ENCODE assay signal across 8 cellular contexts in genomic region chr4:169619518-169619957, GRCh38. TPM values are rescaled to one million over a fixed set of nuclear protein-coding genes. Genes with fewer than 3 reads are reported as not detected.
DNase-seq lines count a peak whose midpoint lies in the region; ATAC-seq, FAIRE-seq and TF ChIP-seq lines count a peak whose summit lies in the region.

No MANE protein-coding gene starts in this region.

- peak overlapping the region; percentile 99 for H3K27ac Mint-ChIP-seq in activated naive CD4-positive, alpha-beta T cell treated with anti-CD3 and anti-CD28 coated beads, Interleukin-2, amount 10 ng/mL, durations not matched to agents 7 days and 5 days
- peak overlapping the region; percentile 87 for H3K27ac Mint-ChIP-seq in glutamatergic neuron (ENCODE audit: unreplicated experiment)

- peak; percentile 21 for DNase-seq in Daoy (ENCODE audit: low read depth)
- peak; percentile 39 for DNase-seq in HTR-8/SVneo (ENCODE audit: insufficient read length, low spot score)
- peak; percentile 61 for DNase-seq in activated naive CD4-positive, alpha-beta T cell treated with anti-CD3 and anti-CD28 coated beads, Interleukin-2, amount 10 ng/mL, durations not matched to agents 7 days and 5 days
- no peak for DNase-seq in glutamatergic neuron
- DNase-seq in omental fat pad (ENCODE audit: low spot score), result no peak
- DNase-seq in T1000 (lab: John Stamatoyannopoulos, UW), result no peak

- ATAC-seq in GM21515 (IDR thresholded peaks at IDR 0.05; ENCODE audit: unreplicated experiment) (peak; percentile 46), omental fat pad (ENCODE audit: low FRiP score) (peak; percentile 37)

- TF ChIP-seq CTCF in glutamatergic neuron (IDR thresholded peaks at IDR 0.05; ENCODE audit: partially characterized antibody, unreplicated experiment) (peak; percentile 64), omental fat pad (IDR thresholded peaks at IDR 0.05) (no peak)

- peak overlapping the region; percentile 99 for H3K4me3 Mint-ChIP-seq in activated naive CD4-positive, alpha-beta T cell treated with anti-CD3 and anti-CD28 coated beads, Interleukin-2, amount 10 ng/mL, durations not matched to agents 7 days and 5 days
- peak overlapping the region; percentile 95 for H3K4me3 Mint-ChIP-seq in glutamatergic neuron (ENCODE audit: unreplicated experiment)

- H3K4me1 Mint-ChIP-seq in activated naive CD4-positive, alpha-beta T cell treated with anti-CD3 and anti-CD28 coated beads, Interleukin-2, amount 10 ng/mL, durations not matched to agents 7 days and 5 days, result peaks cover 57% of the 10 kb centered on the region
- H3K4me1 Mint-ChIP-seq in glutamatergic neuron (ENCODE audit: low read depth, unreplicated experiment), result peaks cover 9% of the 10 kb centered on the region

- peak; percentile 56; the same call in 1 of the 2 replicates for TF ChIP-seq POLR2A in Raji (IDR thresholded peaks at IDR 0.05; ENCODE audit: insufficient read depth, low read depth, low read length)

- H3K36me3 Mint-ChIP-seq in activated naive CD4-positive, alpha-beta T cell treated with anti-CD3 and anti-CD28 coated beads, Interleukin-2, amount 10 ng/mL, durations not matched to agents 7 days and 5 days, result peaks cover 3% of the 10 kb centered on the region
- no peaks in the 10 kb centered on the region for H3K36me3 Mint-ChIP-seq in glutamatergic neuron (ENCODE audit: unreplicated experiment)

- no peaks in the 10 kb centered on the region for H3K27me3 Mint-ChIP-seq in activated naive CD4-positive, alpha-beta T cell treated with anti-CD3 and anti-CD28 coated beads, Interleukin-2, amount 10 ng/mL, durations not matched to agents 7 days and 5 days
- H3K27me3 Mint-ChIP-seq in glutamatergic neuron (ENCODE audit: unreplicated experiment), result peaks cover 2% of the 10 kb centered on the region

- no peak for FAIRE-seq in HTR-8/SVneo (lab: Jason Lieb, UNC)

- no peaks in the 10 kb centered on the region for H3K9me3 Mint-ChIP-seq in activated naive CD4-positive, alpha-beta T cell treated with anti-CD3 and anti-CD28 coated beads, Interleukin-2, amount 10 ng/mL, durations not matched to agents 7 days and 5 days
- H3K9me3 Mint-ChIP-seq in glutamatergic neuron (ENCODE audit: unreplicated experiment), result peaks cover 9% of the 10 kb centered on the region

- CTCF ChIA-PET in activated naive CD4-positive, alpha-beta T cell treated with anti-CD3 and anti-CD28 coated beads, Interleukin-2, amount 10 ng/mL, durations not matched to agents 7 days and 5 days (lab: Charles Lee), result interaction anchor here (0.8 to 1.7 kb wide), 6 partner anchors 8 to 51 kb away, joined by 3 to 4 read pairs (median 3); no protein-coding TSS in a partner anchor

RNA-seq across cellular contexts. Expression of gene CLCN3, which starts 0.8 kb away (rescaled TPM):
- 9.3 and 10.7 TPM in 2 replicates for total RNA-seq in Daoy (2014; rRNA removed; shearing (Covaris generic))
- total RNA-seq in glutamatergic neuron (ENCODE audit: unreplicated experiment) (58.1 TPM), omental fat pad (10 to 100 TPM; 18.3 to 30.6 (median 30.1) TPM)

RNA-seq across cellular contexts. Expression of gene NEK1, which starts 7.2 kb away (rescaled TPM):
- total RNA-seq in Daoy (2014; rRNA removed; shearing (Covaris generic)), result 3.8 and 4.7 TPM in 2 replicates
- total RNA-seq in glutamatergic neuron (ENCODE audit: unreplicated experiment) (23.2 TPM), omental fat pad (10 to 100 TPM in 2 of 4 donors, 1 to 10 TPM in 2; 7.0 to 13.4 (median 9.8) TPM)

Comparison
In these comparisons a context has a peak if more than half of its experiments do, and no peak if none do; other contexts are left out.
1. DNase-seq: peak in Daoy (single experiment), HTR-8/SVneo (single experiment) and activated naive CD4-positive, alpha-beta T cell treated with anti-CD3 and anti-CD28 coated beads, Interleukin-2, amount 10 ng/mL, durations not matched to agents 7 days and 5 days (single experiment); none in glutamatergic neuron (single experiment), omental fat pad (single experiment) and T1000 (single experiment).